In the genomic region with DNA sequence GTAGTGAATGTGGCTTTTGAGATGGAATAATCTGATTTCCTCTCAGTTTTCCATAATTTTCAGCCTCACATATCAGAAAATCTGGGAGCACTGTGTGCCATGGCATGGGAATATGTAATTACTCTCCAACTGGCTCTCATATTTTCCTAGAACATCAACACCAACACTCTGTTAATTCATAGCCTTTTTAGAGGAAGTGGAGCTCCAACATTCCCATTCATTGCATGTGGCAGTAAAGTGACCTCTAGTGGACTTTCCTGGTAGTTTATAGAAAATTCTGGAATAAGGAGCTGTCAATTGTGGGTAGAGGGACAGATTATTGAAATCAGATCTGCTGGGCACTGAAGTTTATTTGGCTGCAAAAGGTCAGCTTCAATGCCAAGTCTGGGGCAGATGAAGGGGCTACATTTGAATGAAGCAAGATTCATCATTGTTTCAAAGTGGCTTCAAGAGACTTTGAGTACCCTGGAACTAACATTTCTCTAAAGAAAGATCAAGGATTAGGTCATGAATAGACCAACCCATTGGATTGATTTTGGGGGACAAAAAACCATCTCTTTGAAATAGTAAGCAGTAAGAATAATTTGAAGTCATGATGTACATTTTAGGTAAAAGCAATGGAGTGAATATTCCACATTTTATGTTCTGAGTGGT, we compare ENCODE assay signal across 8 cellular contexts. TPM values are rescaled to one million over a fixed set of nuclear protein-coding genes. Genes with fewer than 3 reads are reported as not detected.
DNase-seq lines count a peak whose midpoint lies in the region; ATAC-seq and TF ChIP-seq lines count a peak whose summit lies in the region.

No MANE protein-coding gene starts in this region.

- H2AFZ ChIP-seq in HCT116 (ENCODE audit: low read depth, low read length, poor library complexity, severe bottlenecking): peak overlapping the region; percentile 84

- H3K27me3 Mint-ChIP-seq in activated T-cell treated with anti-CD3 and anti-CD28 coated beads, Interleukin-2, amount 50 U/mL, for 72 hours (ENCODE audit: low read depth): no peaks in the 10 kb centered on the region

- TF ChIP-seq POLR2A in HCT116 (IDR thresholded peaks at IDR 0.05; ENCODE audit: borderline replicate concordance, extremely low read depth, insufficient read depth, insufficient read length) (no peak), Peyer's patch (IDR thresholded peaks at IDR 0.05) (no peak), gastrocnemius medialis (IDR thresholded peaks at IDR 0.05) (no peak)

- no peak overlapping the region for H3K4me3 Mint-ChIP-seq in activated T-cell treated with anti-CD3 and anti-CD28 coated beads, Interleukin-2, amount 50 U/mL, for 72 hours

- H3K4me2 ChIP-seq in HCT116 (ENCODE audit: low read length): no peak overlapping the region

- ATAC-seq in HCT116 (peak; percentile 83), gastrocnemius medialis (no peak), GM21423 (IDR thresholded peaks at IDR 0.05; ENCODE audit: unreplicated experiment) (no peak), GM18907 (IDR thresholded peaks at IDR 0.05; ENCODE audit: unreplicated experiment) (no peak)
- ATAC-seq in activated T-cell treated with anti-CD3 and anti-CD28 coated beads, Interleukin-2, amount 50 U/mL, for 72 hours (replicated peaks in 1 of 2): no peak

- no peak overlapping the region for H3K27ac ChIP-seq in C4-2B
- H3K27ac ChIP-seq in HCT116 (ENCODE audit: low read depth, low read length): no peak overlapping the region
- peak overlapping the region in 1 of 4 donors; percentile 53 for H3K27ac ChIP-seq in Peyer's patch
- H3K27ac ChIP-seq in gastrocnemius medialis: no peak overlapping the region

- H3K36me3 Mint-ChIP-seq in activated T-cell treated with anti-CD3 and anti-CD28 coated beads, Interleukin-2, amount 50 U/mL, for 72 hours (ENCODE audit: insufficient read depth in 2 of 2): no peaks in the 10 kb centered on the region

- H3K9ac ChIP-seq in HCT116 (ENCODE audit: low read length): no peak overlapping the region

- H3K27me3 ChIP-seq in HCT116 (ENCODE audit: insufficient read depth, low read length): no peaks in the 10 kb centered on the region
- no peaks in the 10 kb centered on the region for H3K27me3 ChIP-seq in Peyer's patch
- H3K27me3 ChIP-seq in gastrocnemius medialis: no peaks in the 10 kb centered on the region

- no peaks in the 10 kb centered on the region for H4K20me1 ChIP-seq in HCT116 (ENCODE audit: insufficient read depth)

- DNase-seq in HCT116 (ENCODE audit: low read depth, low spot score) (peak; percentile 49), Peyer's patch (no peak), foreskin fibroblast (peak; percentile 28 to 72), gastrocnemius medialis (no peak)
- DNase-seq in activated T-cell treated with anti-CD3 and anti-CD28 coated beads, Interleukin-2, amount 50 U/mL, for 72 hours: no peak

- H3K4me3 ChIP-seq in HCT116 (replicated peaks in 1 of 2; ENCODE audit: low read depth in 1 of 2, low read length in 2 of 2) (no peak overlapping the region), Peyer's patch (no peak overlapping the region), foreskin fibroblast (ENCODE audit: low read depth in 1 of 2, low read length in 2 of 2) (no peak overlapping the region), gastrocnemius medialis (no peak overlapping the region)

- peaks cover 10% of the 10 kb centered on the region for H3K4me1 Mint-ChIP-seq in activated T-cell treated with anti-CD3 and anti-CD28 coated beads, Interleukin-2, amount 50 U/mL, for 72 hours (ENCODE audit: low read depth)

- no peaks in the 10 kb centered on the region for H3K9me3 Mint-ChIP-seq in activated T-cell treated with anti-CD3 and anti-CD28 coated beads, Interleukin-2, amount 50 U/mL, for 72 hours

- in situ Hi-C loops in gastrocnemius medialis (cut with MboI; ENCODE audit: low sequenced_read_pairs in 4 of 4): no loop called here

- peak; percentile 78 for TF ChIP-seq RAD21 in HCT116 (IDR thresholded peaks at IDR 0.05; ENCODE audit: low read depth)

- H3K4me1 ChIP-seq in HCT116 (ENCODE audit: control insufficient read depth in 1 of 2, insufficient read depth in 2 of 2, low read length in 2 of 2): peaks cover 0 to 4% of the 10 kb centered on the region in 2 experiments; a peak in 1 of 4 replicates
- H3K4me1 ChIP-seq in Peyer's patch: no peaks in the 10 kb centered on the region
- no peaks in the 10 kb centered on the region for H3K4me1 ChIP-seq in gastrocnemius medialis

- intact Hi-C loops in HCT116 (cut with micrococcal nuclease): loop anchor here (10.0 kb wide), 1 partner anchor 1030 kb away; no protein-coding TSS in a partner anchor
- intact Hi-C loops in gastrocnemius medialis (cut with DNase I; ENCODE audit: low total_unique reads): loop anchor here (2.0 kb wide), 1 partner anchor 240 kb away; no protein-coding TSS in a partner anchor

- BruUV-seq in HCT116 (replicated peaks; lab: Mats Ljungman, UMichigan): no TSS peak

- no peaks in the 10 kb centered on the region for H3K79me2 ChIP-seq in HCT116 (ENCODE audit: insufficient read depth, low read length)

- H3K36me3 ChIP-seq in HCT116 (ENCODE audit: control insufficient read depth in 1 of 2, insufficient read depth in 2 of 2, low read length in 2 of 2) (no peaks in the 10 kb centered on the region), Peyer's patch (no peaks in the 10 kb centered on the region), gastrocnemius medialis (no peaks in the 10 kb centered on the region)

- RAD21 ChIA-PET in HCT116 (lab: Charles Lee; ENCODE audit: low non-redundant PET in 1 of 2, low total read pairs in 2 of 2, uncharacterized antibody in 2 of 2, unreplicated experiment in 2 of 2): interaction anchor here in 1 of 2 experiments (0.8 kb wide), 1 partner anchor 10 kb away, joined by 3 read pairs; no protein-coding TSS in a partner anchor

- CTCF ChIA-PET in HCT116 (lab: Charles Lee): interaction anchor here (0.6 to 2.7 kb wide), 35 partner anchors 9 to 1031 kb away, joined by 3 to 21 read pairs (median 4); a partner anchor contains a TSS

- TF ChIP-seq CTCF in C4-2B (conservative IDR thresholded peaks at IDR 0.05) (peak; percentile 86), HCT116 (IDR thresholded peaks at IDR 0.05 in 2 of 3, conservative IDR thresholded peaks at IDR 0.05 in 1 of 3; ENCODE audit: borderline replicate concordance in 1 of 3, insufficient read depth in 1 of 3, low read depth in 2 of 3, low read length in 2 of 3) (peak; percentile 68 to 79 (median 70)), Peyer's patch (IDR thresholded peaks at IDR 0.05) (peak in 5 of 6 experiments; percentile 54 to 64 (median 60)), foreskin fibroblast (IDR thresholded peaks at IDR 0.05; ENCODE audit: low read depth, low read length) (peak; percentile 75), gastrocnemius medialis (IDR thresholded peaks at IDR 0.05 in 4 of 5, conservative IDR thresholded peaks at IDR 0.05 in 1 of 5) (peak in 3 of 5 experiments; percentile 4 to 56 (median 41))

- no peak overlapping the region for H3K27ac Mint-ChIP-seq in activated T-cell treated with anti-CD3 and anti-CD28 coated beads, Interleukin-2, amount 50 U/mL, for 72 hours

- H3K9me3 ChIP-seq in HCT116 (ENCODE audit: control insufficient read depth in 1 of 2, insufficient read depth in 1 of 2, low read depth in 1 of 2, low read length in 2 of 2) (no peaks in the 10 kb centered on the region), Peyer's patch (no peaks in the 10 kb centered on the region), gastrocnemius medialis (no peaks in the 10 kb centered on the region)

- POLR2A ChIA-PET in HCT116 (lab: Charles Lee): no interaction called here

- H3K9me2 ChIP-seq in HCT116 (ENCODE audit: insufficient read depth): no peaks in the 10 kb centered on the region

TF ChIP-seq in HCT116, 20 proteins besides CTCF, POLR2A, EP300 and RAD21 (continues in another document):
- TF ChIP-seq SIN3A (IDR thresholded peaks at IDR 0.05; ENCODE audit: low read depth) (no peak), CBX3 (IDR thresholded peaks at IDR 0.05; ENCODE audit: low read depth) (0 out of 2 replicates have a peak, but pooled peaks have one; percentile 44), POLR2AphosphoS5 (IDR thresholded peaks at IDR 0.05; ENCODE audit: low read depth, low read length) (no peak), EZH2 (IDR thresholded peaks at IDR 0.05) (no peak), YY1 (IDR thresholded peaks at IDR 0.05; ENCODE audit: extremely low read depth, insufficient replicate concordance, low read depth, low read length) (no peak), ZNF274 (IDR thresholded peaks at IDR 0.05; ENCODE audit: low read depth, low read length) (no peak), ZFX (IDR thresholded peaks at IDR 0.05) (no peak), FOSL1 (IDR thresholded peaks at IDR 0.05; ENCODE audit: low read depth) (no peak), EZH2phosphoT487 (IDR thresholded peaks at IDR 0.05; ENCODE audit: borderline replicate concordance) (no peak), JUND (IDR thresholded peaks at IDR 0.05) (no peak)
- TF ChIP-seq, protein P1, sequence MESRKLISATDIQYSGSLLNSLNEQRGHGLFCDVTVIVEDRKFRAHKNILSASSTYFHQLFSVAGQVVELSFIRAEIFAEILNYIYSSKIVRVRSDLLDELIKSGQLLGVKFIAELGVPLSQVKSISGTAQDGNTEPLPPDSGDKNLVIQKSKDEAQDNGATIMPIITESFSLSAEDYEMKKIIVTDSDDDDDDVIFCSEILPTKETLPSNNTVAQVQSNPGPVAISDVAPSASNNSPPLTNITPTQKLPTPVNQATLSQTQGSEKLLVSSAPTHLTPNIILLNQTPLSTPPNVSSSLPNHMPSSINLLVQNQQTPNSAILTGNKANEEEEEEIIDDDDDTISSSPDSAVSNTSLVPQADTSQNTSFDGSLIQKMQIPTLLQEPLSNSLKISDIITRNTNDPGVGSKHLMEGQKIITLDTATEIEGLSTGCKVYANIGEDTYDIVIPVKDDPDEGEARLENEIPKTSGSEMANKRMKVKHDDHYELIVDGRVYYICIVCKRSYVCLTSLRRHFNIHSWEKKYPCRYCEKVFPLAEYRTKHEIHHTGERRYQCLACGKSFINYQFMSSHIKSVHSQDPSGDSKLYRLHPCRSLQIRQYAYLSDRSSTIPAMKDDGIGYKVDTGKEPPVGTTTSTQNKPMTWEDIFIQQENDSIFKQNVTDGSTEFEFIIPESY (IDR thresholded peaks at IDR 0.05; ENCODE audit: extremely low read depth, insufficient replicate concordance, low read length): no peak
- TF ChIP-seq, protein P2, sequence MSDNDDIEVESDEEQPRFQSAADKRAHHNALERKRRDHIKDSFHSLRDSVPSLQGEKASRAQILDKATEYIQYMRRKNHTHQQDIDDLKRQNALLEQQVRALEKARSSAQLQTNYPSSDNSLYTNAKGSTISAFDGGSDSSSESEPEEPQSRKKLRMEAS (IDR thresholded peaks at IDR 0.05): peak; percentile 60

RNA-seq across cellular contexts. Expression of a gene that starts 23.6 kb away (rescaled TPM):
- total RNA-seq in HCT116 (2021; ENCODE audit: unreplicated experiment) (0.17 TPM), Peyer's patch (1 to 10 TPM in 2 of 4 donors, not detected in 2; 1.2 to 2.9 TPM), gastrocnemius medialis (under 1 TPM; 0.07 to 0.42 (median 0.34) TPM)
- polyA plus RNA-seq in HCT116 (2012): not detected in 2 replicates
- total RNA-seq in activated T-cell treated with anti-CD3 and anti-CD28 coated beads, Interleukin-2, amount 50 U/mL, for 72 hours: 10 to 100 TPM in 1 of 2 donors, 1 to 10 TPM in 1; 8.4 to 12.0 TPM

Comparison
In these comparisons a context has a peak if more than half of its experiments do, and no peak if none do; other contexts are left out.
1. DNase-seq: peak in HCT116 (single experiment) and foreskin fibroblast (2 of 2); none in Peyer's patch (0 of 3), gastrocnemius medialis (0 of 2) and activated T-cell treated with anti-CD3 and anti-CD28 coated beads, Interleukin-2, amount 50 U/mL, for 72 hours (0 of 2).
2. Peak in every context shown above with its lines, with median percentiles within 50 percentile points of each other: CTCF ChIP-seq.